Comparison of ENCODE assay signal across 8 cellular contexts in the genomic region with DNA sequence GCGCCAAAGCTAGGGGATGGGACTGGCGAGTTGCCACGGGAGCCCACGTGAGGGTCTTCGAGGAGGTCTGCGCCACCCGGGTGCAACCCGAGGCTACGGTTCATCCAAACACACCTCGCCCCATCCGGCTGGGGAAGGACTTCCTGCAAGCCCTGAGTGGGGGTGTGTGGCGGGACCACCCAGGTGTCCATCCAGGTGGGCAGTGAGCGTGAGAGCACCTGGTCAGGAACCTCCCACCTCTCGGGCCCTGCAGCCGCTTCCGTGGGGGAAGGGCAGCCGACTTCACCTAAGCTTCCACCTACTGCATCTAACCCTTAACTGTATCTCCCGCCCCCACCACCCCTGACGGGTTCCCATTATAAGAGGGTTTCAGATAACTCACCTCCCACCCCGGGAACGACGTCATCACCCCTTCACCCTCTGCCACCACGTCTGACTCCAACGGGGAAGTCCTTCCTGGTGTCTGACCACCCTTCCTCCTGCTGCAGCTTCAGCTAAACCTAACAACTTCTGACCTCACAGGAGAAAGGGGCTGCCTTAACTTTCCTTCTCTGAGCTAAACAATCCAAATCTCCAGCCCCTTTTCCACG. TPM values are rescaled to one million over a fixed set of nuclear protein-coding genes. Genes with fewer than 3 reads are reported as not detected.
DNase-seq lines count a peak whose midpoint lies in the region; ATAC-seq, FAIRE-seq and TF ChIP-seq lines count a peak whose summit lies in the region.

No MANE protein-coding gene starts in this region.

- no peak overlapping the region for H3K4me3 ChIP-seq in H7 (ENCODE audit: insufficient read depth, low read depth, low read length)

- DNase-seq in H7 (peak; percentile 61), chondrocyte (ENCODE audit: low spot score) (no peak), frontal cortex (ENCODE audit: low spot score in 2 of 2) (no peak), NCI-H1048 (lab: John Stamatoyannopoulos, UW) (no peak), NCI-H1694 (lab: John Stamatoyannopoulos, UW) (no peak)
- DNase-seq in stimulated activated CD4-positive, alpha-beta T cell treated with anti-CD3 and anti-CD28 coated beads, Interleukin-2, amount 100 ng/mL, for 4 hours (ENCODE audit: low read depth): peak; percentile 64

- TF ChIP-seq CTCF in chondrocyte (IDR thresholded peaks at IDR 0.05): no peak

- H3K9me3 Mint-ChIP-seq in chondrocyte (ENCODE audit: low read depth): no peaks in the 10 kb centered on the region

- ATAC-seq in GM18907 (IDR thresholded peaks at IDR 0.05; ENCODE audit: unreplicated experiment): no peak

- H3K4me1 Mint-ChIP-seq in chondrocyte (ENCODE audit: low read depth): peaks cover 26% of the 10 kb centered on the region

- TF ChIP-seq POLR2A in Raji (IDR thresholded peaks at IDR 0.05; ENCODE audit: insufficient read depth, low read depth, low read length): peak; percentile 25; the same call in 1 of the 2 replicates

- no peaks in the 10 kb centered on the region for H3K36me3 Mint-ChIP-seq in chondrocyte (ENCODE audit: low read depth)

- peaks cover 12% of the 10 kb centered on the region for H3K27me3 Mint-ChIP-seq in chondrocyte (ENCODE audit: low read depth)

- H3K36me3 ChIP-seq in H7 (replicated peaks; ENCODE audit: control insufficient read depth, insufficient read depth, low read length): no peaks in the 10 kb centered on the region

- peak overlapping the region; percentile 71 for H3K4me3 Mint-ChIP-seq in chondrocyte (ENCODE audit: unreplicated experiment)

- FAIRE-seq in frontal cortex (lab: Jason Lieb, UNC): no peak

- H3K27ac Mint-ChIP-seq in chondrocyte (ENCODE audit: unreplicated experiment): no peak overlapping the region

- peaks cover 41% of the 10 kb centered on the region for H3K27me3 ChIP-seq in H7 (ENCODE audit: control insufficient read depth, insufficient read depth, low read length)

RNA-seq across cellular contexts. Expression of a gene that starts 27.3 kb away (rescaled TPM):
- 33.8 and 40.2 TPM in 2 replicates for total RNA-seq in H7 (2014; rRNA removed; shearing (Covaris generic))
- total RNA-seq in chondrocyte (21.1 to 28.7 TPM (median 23.6 TPM) in 3 replicates), frontal cortex (46.9 TPM)

Comparison
In these comparisons a context has a peak if more than half of its experiments do, and no peak if none do; other contexts are left out.
1. DNase-seq: peak in H7 (single experiment) and stimulated activated CD4-positive, alpha-beta T cell treated with anti-CD3 and anti-CD28 coated beads, Interleukin-2, amount 100 ng/mL, for 4 hours (single experiment); none in chondrocyte (single experiment), frontal cortex (0 of 2), NCI-H1048 (single experiment) and NCI-H1694 (single experiment).